Comparison of ENCODE assay signal across 27 cellular contexts in the genomic region with DNA sequence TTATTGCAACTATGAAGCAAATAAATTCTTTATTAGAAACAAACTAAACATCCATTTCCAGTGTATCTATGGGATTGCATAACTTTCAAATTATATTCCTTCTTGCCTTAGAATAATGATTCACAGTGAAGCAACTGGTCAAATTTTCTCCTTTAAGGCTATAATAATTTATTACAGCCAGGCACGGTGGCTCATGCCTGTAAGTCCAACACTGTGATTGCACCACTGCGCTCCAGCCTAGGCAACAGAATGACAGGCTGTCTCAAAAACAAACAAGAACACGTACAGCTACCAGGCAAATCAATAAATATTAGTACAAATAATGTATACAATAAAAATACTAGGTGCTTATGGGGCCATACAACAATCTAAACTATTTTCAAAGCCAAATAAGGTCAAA.
"Had no signal": no experiment of that assay in that cellular context is flagged by ENCODE, and none has a peak within 500 bp of the region (broad histone marks: within the 10 kb centered on the region; RNA-seq: fewer than 3 reads in every experiment).

No MANE protein-coding gene starts in this region.

- FAIRE-seq: bronchial epithelial cell had no signal

- H3K9ac ChIP-seq: KMS-11, SK-N-SH had no signal

- H3K4me1 ChIP-seq: ascending aorta, body of pancreas had no signal

- H3K9me3 ChIP-seq: ascending aorta, body of pancreas, SJCRH30, SK-N-SH had no signal

- H3K4me2 ChIP-seq: KMS-11, SK-N-SH had no signal

- DNase-seq: activated CD4-positive, alpha-beta T cell treated with anti-CD3 and anti-CD28 coated beads for 36 hours; activated CD4-positive, alpha-beta T cell treated with anti-CD3 and anti-CD28 coated beads, Interleukin-2, amount 50 U/mL, for 1 hour; activated CD8-positive, alpha-beta memory T cell treated with anti-CD3 and anti-CD28 coated beads, Interleukin-2, amount 50 U/mL, for 48 hours; activated CD8-positive, alpha-beta T cell treated with anti-CD3 and anti-CD28 coated beads, Interleukin-2, amount 10 ng/mL, durations not matched to agents 7 days and 5 days; activated T-cell treated with anti-CD3 and anti-CD28 coated beads, Interleukin-2, amount 50 U/mL, for 1 hour; amniotic stem cell; body of pancreas; central memory CD4-positive, alpha-beta T cell; NCI-H1105; NCI-H1436; NCI-H1694 treated with DMSO at 0.1 percent for 48 hours; NCI-H2029 treated with DMSO at 0.1 percent for 48 hours; NCI-H345; NCI-H510A; NCI-H526 treated with DMSO at 0.1 percent for 48 hours; NK-92 treated with Interleukin-12 subunit alpha and Interleukin-12 subunit beta, amount 100 ng/mL, for 24 hours; OCI-M1; RPMI8226; SJCRH30; SK-N-SH; T-helper 1 cell had no signal

- H3K27me3 ChIP-seq: ascending aorta, body of pancreas, SJCRH30 had no signal

- H3K27ac ChIP-seq: ascending aorta, body of pancreas, KMS-11, SJCRH30, VCaP had no signal

- ATAC-seq: activated CD4-positive, alpha-beta T cell treated with anti-CD3 and anti-CD28 coated beads for 36 hours; activated CD8-positive, alpha-beta T cell treated with anti-CD3 and anti-CD28 coated beads, Interleukin-2, amount 10 ng/mL, durations not matched to agents 7 days and 5 days; body of pancreas; Panc1; Right ventricle myocardium inferior had no signal

- H3K4me3 ChIP-seq: ascending aorta, body of pancreas, SJCRH30 had no signal

- H3K36me3 ChIP-seq: ascending aorta, SJCRH30 had no signal
